Comparison of ENCODE assay signal across 17 cellular contexts in genomic region chr10:35554461-35555056, GRCh38. TPM values are rescaled to one million over a fixed set of nuclear protein-coding genes. Genes with fewer than 3 reads are reported as not detected.
DNase-seq lines count a peak whose midpoint lies in the region; ATAC-seq and TF ChIP-seq lines count a peak whose summit lies in the region.
"Had no signal": no experiment of that assay in that cellular context is flagged by ENCODE, and none has a peak within 500 bp of the region (broad histone marks: within the 10 kb centered on the region; RNA-seq: fewer than 3 reads in every experiment).

No MANE protein-coding gene starts in this region.

- no peak overlapping the region for H3K4me3 ChIP-seq in mammary epithelial cell (replicated peaks in 1 of 3; ENCODE audit: insufficient read depth in 1 of 3, low read depth in 2 of 3, low read length in 3 of 3)
- H3K4me3 ChIP-seq: HAP-1, SK-N-MC, thyroid gland had no signal

- H3K27me3 Mint-ChIP-seq in MCF 10A (ENCODE audit: insufficient read depth, unreplicated experiment): no peaks in the 10 kb centered on the region
- no peaks in the 10 kb centered on the region for H3K27me3 Mint-ChIP-seq in activated CD8-positive, alpha-beta memory T cell treated with anti-CD3 and anti-CD28 coated beads, Interleukin-2, amount 10 ng/mL, durations not matched to agents 7 days and 5 days
- no peaks in the 10 kb centered on the region for H3K27me3 Mint-ChIP-seq in natural killer cell treated with Interleukin-12 subunit alpha and Interleukin-12 subunit beta and Interleukin-15 and Interleukin-18, amount 100 ng/mL, for 72 hours

- H3K4me3 Mint-ChIP-seq in MCF 10A (ENCODE audit: unreplicated experiment): no peak overlapping the region
- H3K4me3 Mint-ChIP-seq in activated CD8-positive, alpha-beta memory T cell treated with anti-CD3 and anti-CD28 coated beads, Interleukin-2, amount 10 ng/mL, durations not matched to agents 7 days and 5 days: no peak overlapping the region
- no peak overlapping the region for H3K4me3 Mint-ChIP-seq in natural killer cell treated with Interleukin-12 subunit alpha and Interleukin-12 subunit beta and Interleukin-15 and Interleukin-18, amount 100 ng/mL, for 72 hours

- H2AFZ ChIP-seq in mammary epithelial cell (ENCODE audit: low read depth, low read length): no peak overlapping the region

- H3K27ac ChIP-seq in mammary epithelial cell (ENCODE audit: insufficient read depth, low read depth, low read length) (no peak overlapping the region), RWPE1 (no peak overlapping the region)
- H3K27ac ChIP-seq: SK-N-MC, thyroid gland had no signal

- H3K4me1 Mint-ChIP-seq in MCF 10A (ENCODE audit: insufficient read depth, unreplicated experiment): peaks cover 12% of the 10 kb centered on the region
- no peaks in the 10 kb centered on the region for H3K4me1 Mint-ChIP-seq in activated CD8-positive, alpha-beta memory T cell treated with anti-CD3 and anti-CD28 coated beads, Interleukin-2, amount 10 ng/mL, durations not matched to agents 7 days and 5 days
- H3K4me1 Mint-ChIP-seq in natural killer cell treated with Interleukin-12 subunit alpha and Interleukin-12 subunit beta and Interleukin-15 and Interleukin-18, amount 100 ng/mL, for 72 hours (ENCODE audit: low read depth in 2 of 2): peaks cover 6 to 10% of the 10 kb centered on the region in 2 donors

- no peak overlapping the region for H3K9ac ChIP-seq in mammary epithelial cell (ENCODE audit: insufficient read depth, low read length)

- peaks cover 2% of the 10 kb centered on the region for H3K36me3 ChIP-seq in mammary epithelial cell (ENCODE audit: insufficient read depth, low read length)
- H3K36me3 ChIP-seq: HAP-1 had no signal

- POLR2A ChIA-PET in MCF 10A (lab: Yijun Ruan, JAX): no interaction called here
- POLR2A ChIA-PET in RWPE1 (lab: Yijun Ruan, JAX; ENCODE audit: low non-redundant PET): no interaction called here

- H3K36me3 Mint-ChIP-seq in MCF 10A (ENCODE audit: insufficient read depth, unreplicated experiment): peaks cover 27% of the 10 kb centered on the region
- H3K36me3 Mint-ChIP-seq in activated CD8-positive, alpha-beta memory T cell treated with anti-CD3 and anti-CD28 coated beads, Interleukin-2, amount 10 ng/mL, durations not matched to agents 7 days and 5 days: peaks cover 12% of the 10 kb centered on the region
- no peaks in the 10 kb centered on the region for H3K36me3 Mint-ChIP-seq in natural killer cell treated with Interleukin-12 subunit alpha and Interleukin-12 subunit beta and Interleukin-15 and Interleukin-18, amount 100 ng/mL, for 72 hours

- dilution Hi-C loops in mammary epithelial cell (cut with HindIII; ENCODE audit: low sequenced_read_pairs): no loop called here

- in situ Hi-C loops in mammary epithelial cell (cut with MboI; ENCODE audit: low sequenced_read_pairs in 2 of 2): loop anchor here (25.0 kb wide), 2 partner anchors 317 to 442 kb away; no protein-coding TSS in a partner anchor

- TF ChIP-seq CTCF in MCF 10A (IDR thresholded peaks at IDR 0.05; ENCODE audit: unreplicated experiment): no peak
- no peak for TF ChIP-seq CTCF in mammary epithelial cell (conservative IDR thresholded peaks at IDR 0.05 in 1 of 2, IDR thresholded peaks at IDR 0.05 in 1 of 2; ENCODE audit: extremely low read depth in 1 of 2, insufficient read depth in 1 of 2, low read depth in 1 of 2, low read length in 2 of 2)
- TF ChIP-seq CTCF in RWPE1 (conservative IDR thresholded peaks at IDR 0.05; ENCODE audit: low read depth): no peak

- intact Hi-C loops in MCF 10A (cut with micrococcal nuclease): no loop called here
- intact Hi-C loops in mammary epithelial cell (cut with micrococcal nuclease): no loop called here

- BruUV-seq in MCF 10A (replicated peaks; lab: Mats Ljungman, UMichigan) (no TSS peak), mammary epithelial cell (replicated peaks; lab: Mats Ljungman, UMichigan) (no TSS peak)

- no peak overlapping the region for H3K4me2 ChIP-seq in mammary epithelial cell (ENCODE audit: insufficient read depth, low read depth, low read length)

- H3K9me3 ChIP-seq in mammary epithelial cell (replicated peaks; ENCODE audit: insufficient read depth, low read length): no peaks in the 10 kb centered on the region
- H3K9me3 ChIP-seq: HAP-1, thyroid gland had no signal

- peak overlapping the region; percentile 46 for H3K27ac Mint-ChIP-seq in MCF 10A (ENCODE audit: low read depth, unreplicated experiment)
- no peak overlapping the region for H3K27ac Mint-ChIP-seq in activated CD8-positive, alpha-beta memory T cell treated with anti-CD3 and anti-CD28 coated beads, Interleukin-2, amount 10 ng/mL, durations not matched to agents 7 days and 5 days
- H3K27ac Mint-ChIP-seq in natural killer cell treated with Interleukin-12 subunit alpha and Interleukin-12 subunit beta and Interleukin-15 and Interleukin-18, amount 100 ng/mL, for 72 hours: no peak overlapping the region

- CTCF ChIA-PET in MCF 10A (lab: Yijun Ruan, JAX) (interaction anchor here (1.4 to 1.5 kb wide), 2 partner anchors 8 to 9 kb away, joined by 3 to 9 read pairs; no protein-coding TSS in a partner anchor), mammary epithelial cell (lab: Charles Lee; ENCODE audit: low non-redundant PET) (no interaction called here), RWPE1 (lab: Yijun Ruan, JAX) (interaction anchor here (0.9 to 2.9 kb wide), 2 partner anchors 8 to 9 kb away, joined by 3 to 15 read pairs; no protein-coding TSS in a partner anchor)
- CTCF ChIA-PET in activated CD8-positive, alpha-beta memory T cell treated with anti-CD3 and anti-CD28 coated beads, Interleukin-2, amount 10 ng/mL, durations not matched to agents 7 days and 5 days (lab: Charles Lee): interaction anchor here (2.6 kb wide), 1 partner anchor 9 kb away, joined by 9 read pairs; no protein-coding TSS in a partner anchor

- no peaks in the 10 kb centered on the region for H3K27me3 ChIP-seq in mammary epithelial cell (ENCODE audit: insufficient read depth, low read length)
- H3K27me3 ChIP-seq: thyroid gland had no signal

- WGBS in mammary epithelial cell (ENCODE audit: low coverage, missing lambda C conversion rate): 97% methylated on average over 3 of the region's 3 CpGs

- peak; percentile 59 for ATAC-seq in HG02759 (IDR thresholded peaks at IDR 0.05; ENCODE audit: unreplicated experiment)
- no peak for ATAC-seq in activated CD8-positive, alpha-beta memory T cell treated with anti-CD3 and anti-CD28 coated beads, Interleukin-2, amount 10 ng/mL, durations not matched to agents 7 days and 5 days
- ATAC-seq in natural killer cell treated with Interleukin-12 subunit alpha and Interleukin-12 subunit beta and Interleukin-15 and Interleukin-18, amount 100 ng/mL, for 72 hours: no peak

- DNase-seq in MCF 10A (ENCODE audit: unreplicated experiment) (no peak), mammary epithelial cell (no peak), NCI-H146 treated with DMSO at 0.1 percent for 48 hours (lab: John Stamatoyannopoulos, UW; ENCODE audit: unreplicated experiment) (peak; percentile 43), RWPE1 (ENCODE audit: low spot score) (no peak), SIG-M5 (lab: John Stamatoyannopoulos, UW) (no peak)
- no peak for DNase-seq in activated CD8-positive, alpha-beta memory T cell treated with anti-CD3 and anti-CD28 coated beads, Interleukin-2, amount 10 ng/mL, durations not matched to agents 7 days and 5 days
- DNase-seq in natural killer cell treated with Interleukin-12 subunit alpha and Interleukin-12 subunit beta and Interleukin-15 and Interleukin-18, amount 100 ng/mL, for 72 hours (ENCODE audit: low spot score): no peak
- DNase-seq: ACHN; activated CD4-positive, alpha-beta T cell treated with anti-CD3 and anti-CD28 coated beads for 4 hours; NCI-H1417 treated with DMSO at 0.1 percent for 48 hours; NCI-H774; thyroid gland had no signal

- no peaks in the 10 kb centered on the region for H3K9me3 Mint-ChIP-seq in MCF 10A (ENCODE audit: unreplicated experiment)
- no peaks in the 10 kb centered on the region for H3K9me3 Mint-ChIP-seq in activated CD8-positive, alpha-beta memory T cell treated with anti-CD3 and anti-CD28 coated beads, Interleukin-2, amount 10 ng/mL, durations not matched to agents 7 days and 5 days (ENCODE audit: low read depth)
- H3K9me3 Mint-ChIP-seq in natural killer cell treated with Interleukin-12 subunit alpha and Interleukin-12 subunit beta and Interleukin-15 and Interleukin-18, amount 100 ng/mL, for 72 hours: no peaks in the 10 kb centered on the region

- H4K20me1 ChIP-seq in mammary epithelial cell (ENCODE audit: insufficient read depth, low read length): no peaks in the 10 kb centered on the region

- H3K4me1 ChIP-seq in mammary epithelial cell (ENCODE audit: insufficient read depth, low read length): peaks cover 13% of the 10 kb centered on the region
- H3K4me1 ChIP-seq: HAP-1, thyroid gland had no signal

- H3K79me2 ChIP-seq in mammary epithelial cell (ENCODE audit: insufficient read depth, low read length): peaks cover 8% of the 10 kb centered on the region

RNA-seq across cellular contexts. Expression of gene GJD4, which starts 50.6 kb away (rescaled TPM):
- total RNA-seq in MCF 10A (2022) (not detected in 2 replicates), mammary epithelial cell (not detected)
- polyA plus RNA-seq in mammary epithelial cell: not detected
- polyA minus RNA-seq in mammary epithelial cell: not detected
- not detected for total RNA-seq in activated CD8-positive, alpha-beta memory T cell treated with anti-CD3 and anti-CD28 coated beads, Interleukin-2, amount 10 ng/mL, durations not matched to agents 7 days and 5 days
- not detected for total RNA-seq in natural killer cell treated with Interleukin-12 subunit alpha and Interleukin-12 subunit beta and Interleukin-15 and Interleukin-18, amount 100 ng/mL, for 72 hours
- total RNA-seq: HT-29, renal cortical epithelial cell, thyroid gland had no signal
